2 cellular contexts compared by ENCODE assay signal in the genomic region with DNA sequence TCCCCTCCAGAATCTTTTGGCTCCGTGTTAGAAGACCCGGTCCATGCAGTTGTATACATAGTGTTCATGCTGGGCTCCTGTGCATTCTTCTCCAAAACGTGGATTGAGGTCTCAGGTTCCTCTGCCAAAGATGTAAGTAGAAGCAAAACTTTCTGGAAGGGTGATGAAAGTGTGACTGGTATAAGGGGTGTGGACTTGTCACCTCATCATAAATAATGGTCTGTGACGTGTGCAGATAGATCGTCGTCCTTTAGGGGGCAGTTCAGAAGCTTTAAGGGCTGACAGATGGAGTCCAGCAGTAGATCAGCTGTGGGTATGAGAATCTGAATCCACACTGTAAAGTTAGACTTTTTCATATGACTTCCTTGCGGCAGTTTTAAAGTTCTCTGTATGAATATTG.
TF ChIP-seq lines count a peak whose summit lies in the region.

No MANE protein-coding gene starts in this region.

TF ChIP-seq in A549, 52 proteins besides CTCF, POLR2A, EP300 and RAD21:
- TF ChIP-seq SREBF2 (IDR thresholded peaks at IDR 0.05) = no peak
- TF ChIP-seq TFCP2L1 (CRISPR knock-in tag; IDR thresholded peaks at IDR 0.05) = no peak
- TF ChIP-seq ZNF302 (CRISPR knock-in tag; IDR thresholded peaks at IDR 0.05) = no peak
TF ChIP-seq in A549: peak in this region for 0.

TF ChIP-seq in GM12878, 131 proteins besides CTCF, POLR2A, EP300 and RAD21:
- no peak for TF ChIP-seq POLR2AphosphoS5 (IDR thresholded peaks at IDR 0.05; ENCODE audit: low read length)
- no peak for TF ChIP-seq PAX8 (IDR thresholded peaks at IDR 0.05)
- no peak for TF ChIP-seq E2F4 (IDR thresholded peaks at IDR 0.05; ENCODE audit: low read depth, low read length)
- no peak for TF ChIP-seq IRF3 (IDR thresholded peaks at IDR 0.05)
- TF ChIP-seq ZSCAN29 (IDR thresholded peaks at IDR 0.05) = no peak
- no peak for TF ChIP-seq BCL3 (IDR thresholded peaks at IDR 0.05; ENCODE audit: borderline replicate concordance, insufficient read depth, low read depth, low read length, poor library complexity, severe bottlenecking)
- TF ChIP-seq ZBTB40 (IDR thresholded peaks at IDR 0.05; ENCODE audit: borderline replicate concordance) = no peak
- TF ChIP-seq MTA2 (IDR thresholded peaks at IDR 0.05; ENCODE audit: low read depth) = no peak
- no peak for TF ChIP-seq PKNOX1 (IDR thresholded peaks at IDR 0.05)
- no peak for TF ChIP-seq RFX5 (IDR thresholded peaks at IDR 0.05; ENCODE audit: low read depth, low read length)
- TF ChIP-seq SMARCA5 (IDR thresholded peaks at IDR 0.05) = no peak
- no peak for TF ChIP-seq NFYA (IDR thresholded peaks at IDR 0.05; ENCODE audit: borderline replicate concordance, low read depth, low read length)
- TF ChIP-seq SMAD1 (IDR thresholded peaks at IDR 0.05; ENCODE audit: low read depth, partially characterized antibody) = no peak
- TF ChIP-seq MEF2A (IDR thresholded peaks at IDR 0.05; ENCODE audit: insufficient read depth, low read depth, low read length) = no peak
- no peak for TF ChIP-seq IRF5 (IDR thresholded peaks at IDR 0.05; ENCODE audit: borderline replicate concordance)
- TF ChIP-seq MLLT1 (IDR thresholded peaks at IDR 0.05) = no peak
